7 cellular contexts compared by ENCODE assay signal in the genomic region with DNA sequence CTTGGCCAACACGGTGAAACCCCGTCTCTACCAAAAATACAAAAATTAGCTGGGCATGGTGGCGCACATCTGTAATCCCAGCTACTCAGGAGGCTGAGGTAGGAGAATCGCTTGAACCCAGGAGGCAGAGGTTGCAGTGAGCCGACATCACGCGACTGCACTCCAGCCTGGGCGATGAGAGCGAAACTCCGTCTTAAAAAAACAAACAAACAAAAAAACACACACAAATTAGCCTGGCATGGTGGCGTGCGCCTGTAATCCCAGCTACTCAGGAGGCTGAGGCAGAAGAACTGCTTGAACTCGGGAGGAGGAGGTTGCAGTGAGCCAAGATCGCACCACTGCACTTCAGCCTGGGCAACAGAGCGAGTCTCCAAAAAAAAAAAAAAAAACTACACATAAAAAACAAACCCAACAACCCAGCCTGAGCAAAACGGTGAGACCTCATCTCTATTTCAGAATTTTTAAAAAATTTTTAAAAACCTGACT. TPM values are rescaled to one million over a fixed set of nuclear protein-coding genes. Genes with fewer than 3 reads are reported as not detected.
DNase-seq lines count a peak whose midpoint lies in the region; ATAC-seq and TF ChIP-seq lines count a peak whose summit lies in the region.
"Not testable (repeated sequence)": the region's sequence is repeated elsewhere in the genome, so short reads cannot be mapped to it uniquely, and the experiment has no call there.

No MANE protein-coding gene starts in this region.

- H3K27ac ChIP-seq in GM23338 (ENCODE audit: low read depth) = peak overlapping the region; percentile 43
- peak overlapping the region; percentile 57 for H3K27ac ChIP-seq in RWPE1
- not testable (repeated sequence) for H3K27ac ChIP-seq in mammary epithelial cell (ENCODE audit: insufficient read depth, low read depth, low read length); iPS-20b (ENCODE audit: low read length)
- peak overlapping the region; percentile 71 for H3K27ac ChIP-seq in smooth muscle cell (ENCODE audit: low read depth)

- H3F3A ChIP-seq in GM23338 (replicated peaks; ENCODE audit: low read depth) = not testable (repeated sequence)
- peaks cover 31% of the 10 kb centered on the region for H3F3A ChIP-seq in smooth muscle cell (ENCODE audit: low read depth)

- peak overlapping the region; percentile 54; the same call in 1 of the 3 replicates for H3K4me3 Mint-ChIP-seq in GM23338
- H3K4me3 Mint-ChIP-seq in activated T-cell treated with anti-CD3 and anti-CD28 coated beads, Interleukin-2, amount 50 U/mL, for 72 hours = peak overlapping the region; percentile 61 to 93
- H3K4me3 Mint-ChIP-seq in nephron = peak overlapping the region; percentile 17 to 71 (median 21)

- not testable (repeated sequence) for DNase-seq in GM23338 (ENCODE audit: low spot score); RWPE1 (ENCODE audit: low spot score); activated T-cell treated with anti-CD3 and anti-CD28 coated beads, Interleukin-2, amount 50 U/mL, for 72 hours; mammary epithelial cell; smooth muscle cell (lab: John Stamatoyannopoulos, UW; ENCODE audit: unreplicated experiment)

- peaks cover 61% of the 10 kb centered on the region for H3K4me1 ChIP-seq in GM23338 (ENCODE audit: insufficient read depth)
- peaks cover 56% of the 10 kb centered on the region for H3K4me1 ChIP-seq in mammary epithelial cell (ENCODE audit: insufficient read depth, low read length)
- H3K4me1 ChIP-seq in iPS-20b (ENCODE audit: insufficient read depth, low read length) = peaks cover 25% of the 10 kb centered on the region; the same call in 1 of the 2 replicates
- H3K4me1 ChIP-seq in smooth muscle cell (ENCODE audit: low read depth) = peaks cover 37% of the 10 kb centered on the region

- not testable (repeated sequence) for H3K9ac ChIP-seq in mammary epithelial cell (ENCODE audit: insufficient read depth, low read length); smooth muscle cell (ENCODE audit: low read depth)
- H3K9ac ChIP-seq in iPS-20b (ENCODE audit: low read depth, low read length) = peak overlapping the region; percentile 15; the same call in 1 of the 2 replicates

- ATAC-seq in GM23338; activated T-cell treated with anti-CD3 and anti-CD28 coated beads, Interleukin-2, amount 50 U/mL, for 72 hours (replicated peaks in 1 of 2): not testable (repeated sequence)

- intact Hi-C loops in mammary epithelial cell (cut with micrococcal nuclease) = not testable (repeated sequence)

- H3K4me2 ChIP-seq in GM23338 (peak overlapping the region; percentile 53; the same call in 1 of the 2 replicates), mammary epithelial cell (ENCODE audit: insufficient read depth, low read depth, low read length) (peak overlapping the region; percentile 46)
- H3K4me2 ChIP-seq in smooth muscle cell = not testable (repeated sequence)

- not testable (repeated sequence) for H3K27me3 ChIP-seq in GM23338 (ENCODE audit: insufficient read depth); mammary epithelial cell (ENCODE audit: insufficient read depth, low read length); iPS-20b (ENCODE audit: insufficient read depth, low read length); smooth muscle cell (ENCODE audit: low read depth)

- H4K20me1 ChIP-seq in GM23338 (replicated peaks; ENCODE audit: insufficient read depth) (peaks cover 92% of the 10 kb centered on the region), mammary epithelial cell (ENCODE audit: insufficient read depth, low read length) (peaks cover 20% of the 10 kb centered on the region), smooth muscle cell (ENCODE audit: low read depth) (peaks cover 100% of the 10 kb centered on the region)

- 83% methylated on average over 13 of the region's 16 CpGs for WGBS in mammary epithelial cell (ENCODE audit: low coverage, missing lambda C conversion rate)
- 97% methylated on average over 16 of the region's 16 CpGs for WGBS in smooth muscle cell (ENCODE audit: low lambda C conversion rate)

- H3K36me3 Mint-ChIP-seq in GM23338 (ENCODE audit: low read depth) = peaks cover 75% of the 10 kb centered on the region
- H3K36me3 Mint-ChIP-seq in activated T-cell treated with anti-CD3 and anti-CD28 coated beads, Interleukin-2, amount 50 U/mL, for 72 hours (ENCODE audit: insufficient read depth in 2 of 2) = peaks cover 6 to 21% of the 10 kb centered on the region in 2 donors
- peaks cover 27% of the 10 kb centered on the region for H3K36me3 Mint-ChIP-seq in nephron (ENCODE audit: low read depth)

- dilution Hi-C loops in mammary epithelial cell (cut with HindIII; ENCODE audit: low sequenced_read_pairs) = not testable (repeated sequence)

- H3K36me3 ChIP-seq in GM23338 (ENCODE audit: insufficient read depth); smooth muscle cell (ENCODE audit: low read depth): not testable (repeated sequence)
- H3K36me3 ChIP-seq in mammary epithelial cell (ENCODE audit: insufficient read depth, low read length) (peaks cover 14% of the 10 kb centered on the region), iPS-20b (ENCODE audit: insufficient read depth, low read depth, low read length) (peaks cover 84% of the 10 kb centered on the region)

- CTCF ChIA-PET in RWPE1 (lab: Yijun Ruan, JAX); mammary epithelial cell (lab: Charles Lee; ENCODE audit: low non-redundant PET): not testable (repeated sequence)

- not testable (repeated sequence) for H3K9me3 Mint-ChIP-seq in GM23338; activated T-cell treated with anti-CD3 and anti-CD28 coated beads, Interleukin-2, amount 50 U/mL, for 72 hours; nephron

- not testable (repeated sequence) for H2AFZ ChIP-seq in GM23338; mammary epithelial cell (ENCODE audit: low read depth, low read length); smooth muscle cell (ENCODE audit: low read depth)

- peaks cover 11% of the 10 kb centered on the region for H3K27me3 Mint-ChIP-seq in GM23338 (ENCODE audit: insufficient read depth, low read depth, poor library complexity)
- not testable (repeated sequence) for H3K27me3 Mint-ChIP-seq in activated T-cell treated with anti-CD3 and anti-CD28 coated beads, Interleukin-2, amount 50 U/mL, for 72 hours (ENCODE audit: low read depth); nephron (ENCODE audit: low read depth)

- not testable (repeated sequence) for H3K4me3 ChIP-seq in GM23338; mammary epithelial cell (replicated peaks in 1 of 3; ENCODE audit: insufficient read depth in 1 of 3, low read depth in 2 of 3, low read length in 3 of 3)
- H3K4me3 ChIP-seq in iPS-20b (ENCODE audit: low read length) (0 out of 2 replicates have a peak overlapping the region, but pooled peaks have one; percentile 21), smooth muscle cell (peak overlapping the region; percentile 8)

- H3K4me1 Mint-ChIP-seq in GM23338 (peaks cover 68% of the 10 kb centered on the region), nephron (peaks cover 72% of the 10 kb centered on the region)
- peaks cover 88% of the 10 kb centered on the region for H3K4me1 Mint-ChIP-seq in activated T-cell treated with anti-CD3 and anti-CD28 coated beads, Interleukin-2, amount 50 U/mL, for 72 hours (ENCODE audit: low read depth)

- H3K79me2 ChIP-seq in GM23338 (replicated peaks; ENCODE audit: insufficient read depth) (peaks cover 100% of the 10 kb centered on the region), mammary epithelial cell (ENCODE audit: insufficient read depth, low read length) (peaks cover 100% of the 10 kb centered on the region), smooth muscle cell (ENCODE audit: low read depth) (peaks cover 100% of the 10 kb centered on the region)

- not testable (repeated sequence) for H3K9me3 ChIP-seq in mammary epithelial cell (replicated peaks; ENCODE audit: insufficient read depth, low read length); iPS-20b (ENCODE audit: insufficient read depth, low read depth, low read length); smooth muscle cell (replicated peaks; ENCODE audit: low read depth)

- POLR2A ChIA-PET in RWPE1 (lab: Yijun Ruan, JAX; ENCODE audit: low non-redundant PET) = not testable (repeated sequence)

- in situ Hi-C loops in mammary epithelial cell (cut with MboI; ENCODE audit: low sequenced_read_pairs in 2 of 2) = loop anchor here in 1 of 2 donors (25.0 kb wide), 2 partner anchors 327 to 448 kb away; a partner anchor contains a TSS

- not testable (repeated sequence) for TF ChIP-seq CTCF in GM23338 (conservative IDR thresholded peaks at IDR 0.05; ENCODE audit: low read depth in 2 of 2); RWPE1 (conservative IDR thresholded peaks at IDR 0.05; ENCODE audit: low read depth); mammary epithelial cell (conservative IDR thresholded peaks at IDR 0.05 in 1 of 2, IDR thresholded peaks at IDR 0.05 in 1 of 2; ENCODE audit: extremely low read depth in 1 of 2, insufficient read depth in 1 of 2, low read depth in 1 of 2, low read length in 2 of 2); nephron (IDR thresholded peaks at IDR 0.05; ENCODE audit: unreplicated experiment in 3 of 3); smooth muscle cell (IDR thresholded peaks at IDR 0.05; ENCODE audit: borderline replicate concordance, insufficient read depth, poor library complexity, severe bottlenecking)

- BruUV-seq in mammary epithelial cell (replicated peaks; lab: Mats Ljungman, UMichigan) = not testable (repeated sequence)

- H3K27ac Mint-ChIP-seq in GM23338 (peak overlapping the region; percentile 83), nephron (peak overlapping the region; percentile 86 to 99 (median 96))
- peak overlapping the region; percentile 78 for H3K27ac Mint-ChIP-seq in activated T-cell treated with anti-CD3 and anti-CD28 coated beads, Interleukin-2, amount 50 U/mL, for 72 hours

- H3K9me2 ChIP-seq in GM23338 (ENCODE audit: insufficient read depth) = not testable (repeated sequence)

RNA-seq across cellular contexts. Expression of a gene that starts 8.2 kb away (rescaled TPM):
- total RNA-seq in GM23338 (2014; rRNA removed; shearing (Covaris generic)) = 269 and 287 TPM in 2 replicates
- polyA plus RNA-seq in GM23338 (2016; fragmentation: Nextera tagmentation; extraction: Ambion mirVana) = 154 and 167 TPM in 2 replicates
- total RNA-seq in activated T-cell treated with anti-CD3 and anti-CD28 coated beads, Interleukin-2, amount 50 U/mL, for 72 hours = 100 to 1,000 TPM; 207 to 208 TPM
- 100 to 1,000 TPM in 1 of 2 donors, 10 to 100 TPM in 1; 68.0 to 137 TPM for total RNA-seq in mammary epithelial cell
- 91.8 TPM for polyA plus RNA-seq in mammary epithelial cell
- 93.1 TPM for polyA minus RNA-seq in mammary epithelial cell
- 92.3 and 100 TPM in 2 replicates for total RNA-seq in smooth muscle cell
- 46.3 and 49.8 TPM in 2 replicates for polyA plus RNA-seq in smooth muscle cell

RNA-seq across cellular contexts. Expression of a gene that starts 8.4 kb away (rescaled TPM):
- 41.5 and 43.1 TPM in 2 replicates for total RNA-seq in GM23338 (2014; rRNA removed; shearing (Covaris generic))
- 55.2 and 56.9 TPM in 2 replicates for polyA plus RNA-seq in GM23338 (2016; fragmentation: Nextera tagmentation; extraction: Ambion mirVana)
- total RNA-seq in activated T-cell treated with anti-CD3 and anti-CD28 coated beads, Interleukin-2, amount 50 U/mL, for 72 hours = 10 to 100 TPM; 41.1 to 47.0 TPM
- total RNA-seq in mammary epithelial cell = 10 to 100 TPM; 15.8 to 36.2 TPM
- polyA plus RNA-seq in mammary epithelial cell = 22.4 TPM
- polyA minus RNA-seq in mammary epithelial cell = 12.3 TPM
- total RNA-seq in smooth muscle cell = 16.0 and 18.3 TPM in 2 replicates
- 15.7 and 20.6 TPM in 2 replicates for polyA plus RNA-seq in smooth muscle cell

Comparison
In these comparisons a context has a peak if more than half of its experiments do, and no peak if none do; other contexts are left out.
1. H3K4me3 Mint-ChIP-seq: peak in every context shown above with its lines; median percentile 77 in activated T-cell treated with anti-CD3 and anti-CD28 coated beads, Interleukin-2, amount 50 U/mL, for 72 hours; 54 in GM23338; 21 in nephron.